25 cellular contexts compared by ENCODE assay signal in the genomic region with DNA sequence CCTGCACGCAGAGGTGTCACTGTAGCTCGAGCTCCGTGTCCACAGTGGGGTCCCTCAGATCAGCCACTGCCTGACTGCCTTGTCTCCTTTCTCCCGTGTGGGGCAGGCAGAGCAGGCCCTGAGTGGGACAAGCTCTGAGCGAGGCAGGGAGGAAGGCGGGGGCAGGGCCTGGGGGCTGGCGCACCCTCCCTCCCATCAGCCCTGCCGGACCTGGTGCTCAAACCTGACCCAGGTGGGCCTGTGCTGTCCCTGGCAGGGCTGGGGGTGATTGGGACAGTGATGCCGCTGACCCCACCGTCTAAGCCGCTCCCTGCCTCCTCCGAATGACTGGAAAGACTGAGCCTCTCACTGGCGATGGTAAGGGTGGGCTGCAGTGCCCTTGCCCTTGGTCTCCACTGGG.
"Had no signal": no experiment of that assay in that cellular context is flagged by ENCODE, and none has a peak within 500 bp of the region (broad histone marks: within the 10 kb centered on the region; RNA-seq: fewer than 3 reads in every experiment).

No MANE protein-coding gene starts in this region.

- H3K27ac ChIP-seq: colonic mucosa, coronary artery, dorsolateral prefrontal cortex, epithelial cell of prostate, esophagus muscularis mucosa, esophagus squamous epithelium, foreskin keratinocyte, gastrocnemius medialis, gastroesophageal sphincter, heart left ventricle, heart right ventricle had no signal

- H3K27ac Mint-ChIP-seq: dendritic cell treated with granulocyte-macrophage colony-stimulating factor and Interleukin-4, amounts not matched to agents 40 ng/mL and 50 ng/mL, for 4 days; effector memory CD8-positive, alpha-beta T cell; endodermal cell had no signal

- ATAC-seq: effector memory CD8-positive, alpha-beta T cell; esophagus mucosa; foreskin keratinocyte; gastrocnemius medialis; gastroesophageal sphincter; heart left ventricle; heart right ventricle had no signal

- H3K27me3 ChIP-seq: colonic mucosa, dorsolateral prefrontal cortex, esophagus squamous epithelium, foreskin keratinocyte, gastrocnemius medialis, heart left ventricle, heart right ventricle had no signal

- H3K4me3 ChIP-seq: colonic mucosa, coronary artery, dorsolateral prefrontal cortex, esophagus muscularis mucosa, esophagus squamous epithelium, gastrocnemius medialis, gastroesophageal sphincter, heart left ventricle, heart right ventricle had no signal

- H3K9me3 ChIP-seq: colonic mucosa, gastrocnemius medialis had no signal

- H3K9me3 Mint-ChIP-seq: effector memory CD8-positive, alpha-beta T cell had no signal

- H3K4me3 Mint-ChIP-seq: dendritic cell treated with granulocyte-macrophage colony-stimulating factor and Interleukin-4, amounts not matched to agents 40 ng/mL and 50 ng/mL, for 4 days; effector memory CD8-positive, alpha-beta T cell; endodermal cell had no signal

- H3K4me1 ChIP-seq: colonic mucosa, esophagus muscularis mucosa, esophagus squamous epithelium, foreskin keratinocyte, gastroesophageal sphincter, heart left ventricle, heart right ventricle had no signal

- H3K36me3 ChIP-seq: colonic mucosa, esophagus muscularis mucosa, esophagus squamous epithelium, gastrocnemius medialis, gastroesophageal sphincter, heart left ventricle, heart right ventricle had no signal

- DNase-seq: colonic mucosa; cortex of kidney; dermis blood vessel endothelial cell; dorsolateral prefrontal cortex; effector CD4-positive, alpha-beta T cell; effector CD8-positive, alpha-beta T cell; effector memory CD4-positive, alpha-beta T cell; effector memory CD8-positive, alpha-beta T cell; endodermal cell; erythroblast; esophagus squamous epithelium; foreskin fibroblast; foreskin keratinocyte; foreskin melanocyte; gastrocnemius medialis; glutamatergic neuron; head of caudate nucleus; heart left ventricle; heart right ventricle had no signal

- H3K27me3 Mint-ChIP-seq: dendritic cell treated with granulocyte-macrophage colony-stimulating factor and Interleukin-4, amounts not matched to agents 40 ng/mL and 50 ng/mL, for 4 days had no signal

- H3K4me1 Mint-ChIP-seq: endodermal cell had no signal
